ENCODE assay signal across 15 cellular contexts in the genomic region with DNA sequence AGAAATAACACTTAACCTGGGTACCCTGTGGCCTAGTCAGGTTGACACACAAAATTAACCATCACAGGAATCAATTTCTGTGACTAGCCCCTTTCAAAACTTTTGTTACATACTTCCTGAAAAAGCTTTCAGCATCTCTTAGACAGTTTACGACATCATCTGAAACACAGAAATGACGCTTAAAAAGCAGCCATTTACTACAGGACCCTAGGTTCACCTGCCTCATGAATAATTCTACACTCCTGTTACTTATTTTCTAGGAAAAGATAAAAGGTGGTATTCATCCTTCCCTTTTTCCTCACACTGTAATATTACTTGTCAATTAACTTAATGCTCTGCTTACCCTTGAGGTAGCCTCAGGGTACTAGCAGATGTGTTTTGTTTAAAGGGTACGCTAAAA.
"Had no signal": no experiment of that assay in that cellular context is flagged by ENCODE, and none has a peak within 500 bp of the region (broad histone marks: within the 10 kb centered on the region; RNA-seq: fewer than 3 reads in every experiment).

No MANE protein-coding gene starts in this region.

- H3K36me3 ChIP-seq: ascending aorta, cardiac muscle cell, upper lobe of left lung had no signal

- H3K9me3 ChIP-seq: ascending aorta, mucosa of descending colon, upper lobe of left lung had no signal

- DNase-seq: activated CD4-positive, alpha-beta T cell treated with anti-CD3 and anti-CD28 coated beads for 1 hour; activated CD4-positive, alpha-beta T cell treated with anti-CD3 and anti-CD28 coated beads, Interleukin-2, amount 50 U/mL, for 4 hours; activated naive CD4-positive, alpha-beta T cell treated with anti-CD3 and anti-CD28 coated beads, Interleukin-2, amount 10 ng/mL, durations not matched to agents 7 days and 5 days; naive thymus-derived CD8-positive, alpha-beta T cell; stimulated activated CD4-positive, alpha-beta T cell treated with anti-CD3 and anti-CD28 coated beads, Interleukin-4, amount 100 ng/mL, for 4 hours; stimulated activated CD8-positive, alpha-beta memory T cell treated with anti-CD3 and anti-CD28 coated beads, Interleukin-4, amount 100 ng/mL, for 48 hours; stimulated activated naive CD8-positive, alpha-beta T cell treated with anti-CD3 and anti-CD28 coated beads, Interleukin-15, Interleukin-2, amounts not matched to agents 100 U/mL and 50 U/mL, for 24 hours; T-helper 1 cell; T1000; upper lobe of left lung had no signal

- H3K4me1 ChIP-seq: ascending aorta, upper lobe of left lung had no signal

- H3K27ac ChIP-seq: ascending aorta, cardiac muscle cell, upper lobe of left lung had no signal

- H3K27me3 ChIP-seq: ascending aorta, cardiac muscle cell, upper lobe of left lung had no signal

- ATAC-seq: activated T-helper 17 cell treated with anti-CD3 and anti-CD28 coated beads, Interleukin-2, amount 50 U/mL, for 72 hours; left lobe of liver; naive thymus-derived CD8-positive, alpha-beta T cell; stimulated activated naive CD8-positive, alpha-beta T cell treated with anti-CD3 and anti-CD28 coated beads, Interleukin-15, Interleukin-2, amounts not matched to agents 100 U/mL and 50 U/mL, for 24 hours had no signal

- H3K4me3 ChIP-seq: ascending aorta, cardiac muscle cell, mucosa of descending colon, upper lobe of left lung had no signal
